Comparison of ENCODE assay signal across 10 cellular contexts in genomic region chr6:21479140-21479539, GRCh38.
DNase-seq lines count a peak whose midpoint lies in the region; ATAC-seq and TF ChIP-seq lines count a peak whose summit lies in the region.
"Had no signal": no experiment of that assay in that cellular context is flagged by ENCODE, and none has a peak within 500 bp of the region (broad histone marks: within the 10 kb centered on the region; RNA-seq: fewer than 3 reads in every experiment).

No MANE protein-coding gene starts in this region.

- no peaks in the 10 kb centered on the region for H3K27me3 ChIP-seq in GM23338 (ENCODE audit: insufficient read depth)
- H3K27me3 ChIP-seq in ascending aorta: no peaks in the 10 kb centered on the region
- H3K27me3 ChIP-seq in gastrocnemius medialis: no peaks in the 10 kb centered on the region

- ATAC-seq in GM23338 (no peak), left ventricle myocardium superior (peak; percentile 85), gastrocnemius medialis (no peak), HG03432 (IDR thresholded peaks at IDR 0.05; ENCODE audit: unreplicated experiment) (no peak), HG02678 (IDR thresholded peaks at IDR 0.05; ENCODE audit: unreplicated experiment) (no peak), GM21825 (IDR thresholded peaks at IDR 0.05; ENCODE audit: unreplicated experiment) (no peak), HG03108 (IDR thresholded peaks at IDR 0.05; ENCODE audit: unreplicated experiment) (no peak)

- H3F3A ChIP-seq in GM23338 (replicated peaks; ENCODE audit: low read depth): no peaks in the 10 kb centered on the region

- H3K4me3 ChIP-seq in GM23338 (no peak overlapping the region), ascending aorta (peak overlapping the region; percentile 29 to 42), gastrocnemius medialis (peak overlapping the region in 3 of 4 donors; percentile 12 to 58 (median 21))

- H4K20me1 ChIP-seq in GM23338 (replicated peaks; ENCODE audit: insufficient read depth): no peaks in the 10 kb centered on the region

- no peak overlapping the region for H3K27ac Mint-ChIP-seq in GM23338
- H3K27ac Mint-ChIP-seq: T-helper 1 cell treated with Interleukin-12 subunit alpha and Interleukin-12 subunit beta and Interleukin-4 antibody, amounts not matched to agents 30 μg/mL and 1 μg/mL, for 36 hours had no signal

- H3K9me3 ChIP-seq in ascending aorta (no peaks in the 10 kb centered on the region), gastrocnemius medialis (no peaks in the 10 kb centered on the region)

- no peak for DNase-seq in GM23338 (ENCODE audit: low spot score)
- DNase-seq in ascending aorta (ENCODE audit: low spot score in 2 of 2): no peak
- DNase-seq in left ventricle myocardium superior: peak; percentile 36
- no peak for DNase-seq in gastrocnemius medialis
- DNase-seq: activated T-cell treated with anti-CD3 and anti-CD28 coated beads, Interleukin-2, amount 50 U/mL, for 1 hour had no signal

- H2AFZ ChIP-seq in GM23338: peak overlapping the region; percentile 7; the same call in 1 of the 2 replicates

- no peaks in the 10 kb centered on the region for H3K9me2 ChIP-seq in GM23338 (ENCODE audit: insufficient read depth)

- no peak overlapping the region for H3K4me3 Mint-ChIP-seq in GM23338
- H3K4me3 Mint-ChIP-seq: T-helper 1 cell treated with Interleukin-12 subunit alpha and Interleukin-12 subunit beta and Interleukin-4 antibody, amounts not matched to agents 30 μg/mL and 1 μg/mL, for 36 hours had no signal

- H3K9me3 Mint-ChIP-seq in GM23338: no peaks in the 10 kb centered on the region; the same call in 2 of the 3 replicates
- H3K9me3 Mint-ChIP-seq: T-helper 1 cell treated with Interleukin-12 subunit alpha and Interleukin-12 subunit beta and Interleukin-4 antibody, amounts not matched to agents 30 μg/mL and 1 μg/mL, for 36 hours had no signal

- TF ChIP-seq POLR2A in gastrocnemius medialis (IDR thresholded peaks at IDR 0.05): no peak

- H3K36me3 ChIP-seq in GM23338 (ENCODE audit: insufficient read depth) (no peaks in the 10 kb centered on the region), ascending aorta (no peaks in the 10 kb centered on the region), gastrocnemius medialis (no peaks in the 10 kb centered on the region)

- no peaks in the 10 kb centered on the region for H3K36me3 Mint-ChIP-seq in GM23338 (ENCODE audit: low read depth)

- no peak for TF ChIP-seq CTCF in GM23338 (conservative IDR thresholded peaks at IDR 0.05; ENCODE audit: low read depth in 2 of 2)
- no peak for TF ChIP-seq CTCF in ascending aorta (IDR thresholded peaks at IDR 0.05)
- TF ChIP-seq CTCF in gastrocnemius medialis (IDR thresholded peaks at IDR 0.05 in 4 of 5, conservative IDR thresholded peaks at IDR 0.05 in 1 of 5): no peak

- no peaks in the 10 kb centered on the region for H3K79me2 ChIP-seq in GM23338 (replicated peaks; ENCODE audit: insufficient read depth)

- peaks cover 29% of the 10 kb centered on the region for H3K4me1 Mint-ChIP-seq in GM23338

- H3K4me1 ChIP-seq in GM23338 (ENCODE audit: insufficient read depth): peaks cover 3% of the 10 kb centered on the region; the same call in 1 of the 2 replicates
- H3K4me1 ChIP-seq in ascending aorta: no peaks in the 10 kb centered on the region
- peaks cover 0 to 5% of the 10 kb centered on the region in 2 donors for H3K4me1 ChIP-seq in gastrocnemius medialis

- H3K4me2 ChIP-seq in GM23338: no peak overlapping the region

- intact Hi-C loops in ascending aorta (cut with DNase I) (no loop called here), left ventricle myocardium superior (cut with micrococcal nuclease) (no loop called here), gastrocnemius medialis (cut with DNase I; ENCODE audit: low total_unique reads) (no loop called here)

- peaks cover 8% of the 10 kb centered on the region for H3K27me3 Mint-ChIP-seq in GM23338 (ENCODE audit: insufficient read depth, low read depth, poor library complexity)

- H3K27ac ChIP-seq in GM23338 (ENCODE audit: low read depth): no peak overlapping the region
- H3K27ac ChIP-seq in ascending aorta: no peak overlapping the region
- H3K27ac ChIP-seq in gastrocnemius medialis: no peak overlapping the region

- in situ Hi-C loops in gastrocnemius medialis (cut with MboI; ENCODE audit: low sequenced_read_pairs in 4 of 4): no loop called here

TF ChIP-seq in GM23338, 12 proteins besides CTCF, POLR2A, EP300 and RAD21 (continues in another document):
- TF ChIP-seq ZNF462 (CRISPR knock-in tag; IDR thresholded peaks at IDR 0.05): no peak
- no peak for TF ChIP-seq REST (IDR thresholded peaks at IDR 0.05; ENCODE audit: unreplicated experiment)
- TF ChIP-seq ZNF331 (CRISPR knock-in tag; IDR thresholded peaks at IDR 0.05; ENCODE audit: low read depth): no peak
